8 cellular contexts compared by ENCODE assay signal in genomic region chr1:227885648-227886502, GRCh38.
DNase-seq lines count a peak whose midpoint lies in the region; ATAC-seq and TF ChIP-seq lines count a peak whose summit lies in the region.

No MANE protein-coding gene starts in this region.

- intact Hi-C loops in CD14-positive monocyte (cut with micrococcal nuclease), result no loop called here

- peaks cover 43% of the 10 kb centered on the region for H3K4me1 ChIP-seq in effector memory CD4-positive, alpha-beta T cell (ENCODE audit: control insufficient read depth, insufficient read depth, low read length, poor library complexity, severe bottlenecking)

- DNase-seq in CD14-positive monocyte (ENCODE audit: low spot score), result peak; percentile 55
- DNase-seq in NCI-H226, result peak; percentile 67
- no peak for DNase-seq in effector memory CD4-positive, alpha-beta T cell
- peak in 1 of 10 donors; percentile 59 for DNase-seq in naive thymus-derived CD8-positive, alpha-beta T cell
- DNase-seq in stimulated activated naive B cell treated with anti-CD40 and anti-IgM and Interleukin-4, amounts not matched to agents 10 μg/mL and 1 μg/mL and 100 μg/mL, for 72 hours, result no peak
- no peak for DNase-seq in DMS153 (lab: John Stamatoyannopoulos, UW)
- no peak for DNase-seq in cerebellar nuclear complex (lab: John Stamatoyannopoulos, UW)

- ATAC-seq in naive thymus-derived CD8-positive, alpha-beta T cell, result peak in 1 of 2 donors; percentile 23
- no peak for ATAC-seq in stimulated activated naive B cell treated with anti-CD40 and anti-IgM and Interleukin-4, amounts not matched to agents 10 μg/mL and 1 μg/mL and 100 μg/mL, for 72 hours (replicated peaks)
- no peak for ATAC-seq in HG03378 (IDR thresholded peaks at IDR 0.05; ENCODE audit: unreplicated experiment)

- no peak for TF ChIP-seq CTCF in CD14-positive monocyte (IDR thresholded peaks at IDR 0.05)

- H3K36me3 Mint-ChIP-seq in CD14-positive monocyte, result no peaks in the 10 kb centered on the region
- no peaks in the 10 kb centered on the region for H3K36me3 Mint-ChIP-seq in naive thymus-derived CD8-positive, alpha-beta T cell
- H3K36me3 Mint-ChIP-seq in stimulated activated naive B cell treated with anti-CD40 and anti-IgM and Interleukin-4, amounts not matched to agents 10 μg/mL and 1 μg/mL and 100 μg/mL, for 72 hours, result no peaks in the 10 kb centered on the region

- peaks cover 2 to 4% (median 4%) of the 10 kb centered on the region in 3 donors for H3K27me3 Mint-ChIP-seq in CD14-positive monocyte (ENCODE audit: low read depth in 3 of 3)
- H3K27me3 Mint-ChIP-seq in naive thymus-derived CD8-positive, alpha-beta T cell, result no peaks in the 10 kb centered on the region
- H3K27me3 Mint-ChIP-seq in stimulated activated naive B cell treated with anti-CD40 and anti-IgM and Interleukin-4, amounts not matched to agents 10 μg/mL and 1 μg/mL and 100 μg/mL, for 72 hours, result no peaks in the 10 kb centered on the region

- no peaks in the 10 kb centered on the region for H3K27me3 ChIP-seq in effector memory CD4-positive, alpha-beta T cell (replicated peaks; ENCODE audit: control insufficient read depth, insufficient read depth, low read length, poor library complexity, severe bottlenecking)

- H3K9me3 ChIP-seq in effector memory CD4-positive, alpha-beta T cell (ENCODE audit: control insufficient read depth, low read length), result no peaks in the 10 kb centered on the region

- peak overlapping the region; percentile 40 for H3K27ac ChIP-seq in effector memory CD4-positive, alpha-beta T cell (ENCODE audit: insufficient read depth, low read length, poor library complexity, severe bottlenecking)

- no peaks in the 10 kb centered on the region for H3K36me3 ChIP-seq in effector memory CD4-positive, alpha-beta T cell (ENCODE audit: control insufficient read depth, insufficient read depth, low read length)

- peak overlapping the region; percentile 53 to 62 for H3K4me3 Mint-ChIP-seq in CD14-positive monocyte
- H3K4me3 Mint-ChIP-seq in naive thymus-derived CD8-positive, alpha-beta T cell, result peak overlapping the region; percentile 62 to 85 (median 78)
- H3K4me3 Mint-ChIP-seq in stimulated activated naive B cell treated with anti-CD40 and anti-IgM and Interleukin-4, amounts not matched to agents 10 μg/mL and 1 μg/mL and 100 μg/mL, for 72 hours, result no peak overlapping the region

- peak overlapping the region; percentile 37 for H3K4me3 ChIP-seq in effector memory CD4-positive, alpha-beta T cell (ENCODE audit: insufficient read depth, low read depth, low read length, poor library complexity, severe bottlenecking)

- H3K27ac Mint-ChIP-seq in CD14-positive monocyte, result peak overlapping the region in 1 of 7 donors; percentile 54
- peak overlapping the region; percentile 86 to 95 (median 92) for H3K27ac Mint-ChIP-seq in naive thymus-derived CD8-positive, alpha-beta T cell
- no peak overlapping the region for H3K27ac Mint-ChIP-seq in stimulated activated naive B cell treated with anti-CD40 and anti-IgM and Interleukin-4, amounts not matched to agents 10 μg/mL and 1 μg/mL and 100 μg/mL, for 72 hours

- POLR2A ChIA-PET in naive thymus-derived CD8-positive, alpha-beta T cell (lab: Charles Lee), result interaction anchor here (1.1 to 4.5 kb wide), 7 partner anchors 13 to 123 kb away, joined by 3 to 23 read pairs (median 11); no protein-coding TSS in a partner anchor

- peaks cover 0 to 1% (median 0%) of the 10 kb centered on the region in 7 donors for H3K9me3 Mint-ChIP-seq in CD14-positive monocyte
- H3K9me3 Mint-ChIP-seq in naive thymus-derived CD8-positive, alpha-beta T cell, result no peaks in the 10 kb centered on the region
- H3K9me3 Mint-ChIP-seq in stimulated activated naive B cell treated with anti-CD40 and anti-IgM and Interleukin-4, amounts not matched to agents 10 μg/mL and 1 μg/mL and 100 μg/mL, for 72 hours, result no peaks in the 10 kb centered on the region

- H3K4me1 Mint-ChIP-seq in CD14-positive monocyte, result peaks cover 12% of the 10 kb centered on the region
- H3K4me1 Mint-ChIP-seq in naive thymus-derived CD8-positive, alpha-beta T cell, result peaks cover 17 to 58% (median 39%) of the 10 kb centered on the region in 4 donors
- H3K4me1 Mint-ChIP-seq in stimulated activated naive B cell treated with anti-CD40 and anti-IgM and Interleukin-4, amounts not matched to agents 10 μg/mL and 1 μg/mL and 100 μg/mL, for 72 hours, result peaks cover 6 to 13% of the 10 kb centered on the region in 2 donors

Comparison
In these comparisons a context has a peak if more than half of its experiments do, and no peak if none do; other contexts are left out.
1. DNase-seq: peak in CD14-positive monocyte (single experiment) and NCI-H226 (single experiment); none in effector memory CD4-positive, alpha-beta T cell (0 of 3), stimulated activated naive B cell treated with anti-CD40 and anti-IgM and Interleukin-4, amounts not matched to agents 10 μg/mL and 1 μg/mL and 100 μg/mL, for 72 hours (single experiment), DMS153 (single experiment) and cerebellar nuclear complex (0 of 2).
2. H3K4me3 Mint-ChIP-seq: peak in CD14-positive monocyte (2 of 2) and naive thymus-derived CD8-positive, alpha-beta T cell (10 of 10); none in stimulated activated naive B cell treated with anti-CD40 and anti-IgM and Interleukin-4, amounts not matched to agents 10 μg/mL and 1 μg/mL and 100 μg/mL, for 72 hours (0 of 2).